1 cellular context compared by ENCODE assay signal in the genomic region with DNA sequence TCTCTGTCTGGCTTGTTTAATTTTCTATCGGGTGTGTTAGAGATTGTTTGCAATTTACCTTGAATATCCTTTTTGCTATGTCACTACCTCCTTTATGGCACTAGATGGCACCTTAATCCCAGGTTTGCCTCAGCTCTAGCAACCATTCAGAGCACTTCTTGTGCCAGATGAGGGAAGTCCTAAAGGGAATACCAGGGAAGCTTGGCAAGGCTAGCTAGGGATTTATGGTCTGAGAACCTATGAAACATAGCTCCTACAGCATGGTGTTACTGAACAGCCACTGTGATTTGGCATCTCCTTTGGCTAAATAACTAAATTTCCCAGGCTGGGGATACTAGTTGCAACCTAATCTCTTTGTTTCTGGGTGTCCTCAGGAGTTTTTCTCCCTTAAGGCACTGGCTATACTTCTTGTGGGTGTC.
TF ChIP-seq lines count a peak whose summit lies in the region.

No MANE protein-coding gene starts in this region.

TF ChIP-seq in HepG2, 621 proteins besides CTCF, POLR2A, EP300 and RAD21 (continued from another document and continues in another):
- TF ChIP-seq ZEB1 (IDR thresholded peaks at IDR 0.05; ENCODE audit: insufficient replicate concordance, low read depth): no peak
- TF ChIP-seq XRCC5 (optimal IDR thresholded peaks at IDR 0.05; ENCODE audit: low read length): no peak
- TF ChIP-seq, protein P1, sequence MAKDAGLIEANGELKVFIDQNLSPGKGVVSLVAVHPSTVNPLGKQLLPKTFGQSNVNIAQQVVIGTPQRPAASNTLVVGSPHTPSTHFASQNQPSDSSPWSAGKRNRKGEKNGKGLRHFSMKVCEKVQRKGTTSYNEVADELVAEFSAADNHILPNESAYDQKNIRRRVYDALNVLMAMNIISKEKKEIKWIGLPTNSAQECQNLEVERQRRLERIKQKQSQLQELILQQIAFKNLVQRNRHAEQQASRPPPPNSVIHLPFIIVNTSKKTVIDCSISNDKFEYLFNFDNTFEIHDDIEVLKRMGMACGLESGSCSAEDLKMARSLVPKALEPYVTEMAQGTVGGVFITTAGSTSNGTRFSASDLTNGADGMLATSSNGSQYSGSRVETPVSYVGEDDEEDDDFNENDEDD (CRISPR knock-in tag; IDR thresholded peaks at IDR 0.05; ENCODE audit: borderline replicate concordance): no peak
- TF ChIP-seq GTF2F1 (IDR thresholded peaks at IDR 0.05; ENCODE audit: low read length): no peak
- TF ChIP-seq ARID5B (CRISPR knock-in tag; IDR thresholded peaks at IDR 0.05): 0 out of 2 replicates have a peak, but pooled peaks have one; percentile 8
- no peak for TF ChIP-seq ZNF557 (CRISPR knock-in tag; IDR thresholded peaks at IDR 0.05)
- TF ChIP-seq, protein P2, sequence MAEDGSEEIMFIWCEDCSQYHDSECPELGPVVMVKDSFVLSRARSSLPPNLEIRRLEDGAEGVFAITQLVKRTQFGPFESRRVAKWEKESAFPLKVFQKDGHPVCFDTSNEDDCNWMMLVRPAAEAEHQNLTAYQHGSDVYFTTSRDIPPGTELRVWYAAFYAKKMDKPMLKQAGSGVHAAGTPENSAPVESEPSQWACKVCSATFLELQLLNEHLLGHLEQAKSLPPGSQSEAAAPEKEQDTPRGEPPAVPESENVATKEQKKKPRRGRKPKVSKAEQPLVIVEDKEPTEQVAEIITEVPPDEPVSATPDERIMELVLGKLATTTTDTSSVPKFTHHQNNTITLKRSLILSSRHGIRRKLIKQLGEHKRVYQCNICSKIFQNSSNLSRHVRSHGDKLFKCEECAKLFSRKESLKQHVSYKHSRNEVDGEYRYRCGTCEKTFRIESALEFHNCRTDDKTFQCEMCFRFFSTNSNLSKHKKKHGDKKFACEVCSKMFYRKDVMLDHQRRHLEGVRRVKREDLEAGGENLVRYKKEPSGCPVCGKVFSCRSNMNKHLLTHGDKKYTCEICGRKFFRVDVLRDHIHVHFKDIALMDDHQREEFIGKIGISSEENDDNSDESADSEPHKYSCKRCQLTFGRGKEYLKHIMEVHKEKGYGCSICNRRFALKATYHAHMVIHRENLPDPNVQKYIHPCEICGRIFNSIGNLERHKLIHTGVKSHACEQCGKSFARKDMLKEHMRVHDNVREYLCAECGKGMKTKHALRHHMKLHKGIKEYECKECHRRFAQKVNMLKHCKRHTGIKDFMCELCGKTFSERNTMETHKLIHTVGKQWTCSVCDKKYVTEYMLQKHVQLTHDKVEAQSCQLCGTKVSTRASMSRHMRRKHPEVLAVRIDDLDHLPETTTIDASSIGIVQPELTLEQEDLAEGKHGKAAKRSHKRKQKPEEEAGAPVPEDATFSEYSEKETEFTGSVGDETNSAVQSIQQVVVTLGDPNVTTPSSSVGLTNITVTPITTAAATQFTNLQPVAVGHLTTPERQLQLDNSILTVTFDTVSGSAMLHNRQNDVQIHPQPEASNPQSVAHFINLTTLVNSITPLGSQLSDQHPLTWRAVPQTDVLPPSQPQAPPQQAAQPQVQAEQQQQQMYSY (CRISPR knock-in tag; IDR thresholded peaks at IDR 0.05): no peak
- no peak for TF ChIP-seq SALL2 (CRISPR knock-in tag; IDR thresholded peaks at IDR 0.05)
- TF ChIP-seq FOXP4 (CRISPR knock-in tag; IDR thresholded peaks at IDR 0.05): no peak
- TF ChIP-seq PAX8 (CRISPR knock-in tag; IDR thresholded peaks at IDR 0.05; ENCODE audit: borderline replicate concordance): no peak
- TF ChIP-seq FOXA3 (CRISPR knock-in tag; IDR thresholded peaks at IDR 0.05): 0 out of 2 replicates have a peak, but pooled peaks have one; percentile 15
- TF ChIP-seq EEA1 (CRISPR knock-in tag; IDR thresholded peaks at IDR 0.05; ENCODE audit: borderline replicate concordance): no peak
- TF ChIP-seq NONO (IDR thresholded peaks at IDR 0.05): no peak
- TF ChIP-seq NONO (CRISPR knock-in tag; conservative IDR thresholded peaks at IDR 0.05): no peak
- 0 out of 2 replicates have a peak, but pooled peaks have one; percentile 14 for TF ChIP-seq ELF3 (CRISPR knock-in tag; IDR thresholded peaks at IDR 0.05)
- no peak for TF ChIP-seq CCAR2 (optimal IDR thresholded peaks at IDR 0.05; ENCODE audit: low read depth, low read length)
- TF ChIP-seq, protein P3, sequence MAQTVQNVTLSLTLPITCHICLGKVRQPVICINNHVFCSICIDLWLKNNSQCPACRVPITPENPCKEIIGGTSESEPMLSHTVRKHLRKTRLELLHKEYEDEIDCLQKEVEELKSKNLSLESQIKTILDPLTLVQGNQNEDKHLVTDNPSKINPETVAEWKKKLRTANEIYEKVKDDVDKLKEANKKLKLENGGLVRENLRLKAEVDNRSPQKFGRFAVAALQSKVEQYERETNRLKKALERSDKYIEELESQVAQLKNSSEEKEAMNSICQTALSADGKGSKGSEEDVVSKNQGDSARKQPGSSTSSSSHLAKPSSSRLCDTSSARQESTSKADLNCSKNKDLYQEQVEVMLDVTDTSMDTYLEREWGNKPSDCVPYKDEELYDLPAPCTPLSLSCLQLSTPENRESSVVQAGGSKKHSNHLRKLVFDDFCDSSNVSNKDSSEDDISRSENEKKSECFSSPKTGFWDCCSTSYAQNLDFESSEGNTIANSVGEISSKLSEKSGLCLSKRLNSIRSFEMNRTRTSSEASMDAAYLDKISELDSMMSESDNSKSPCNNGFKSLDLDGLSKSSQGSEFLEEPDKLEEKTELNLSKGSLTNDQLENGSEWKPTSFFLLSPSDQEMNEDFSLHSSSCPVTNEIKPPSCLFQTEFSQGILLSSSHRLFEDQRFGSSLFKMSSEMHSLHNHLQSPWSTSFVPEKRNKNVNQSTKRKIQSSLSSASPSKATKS (CRISPR knock-in tag; IDR thresholded peaks at IDR 0.05): no peak
- TF ChIP-seq SMARCE1 (IDR thresholded peaks at IDR 0.05; ENCODE audit: borderline replicate concordance): no peak
- no peak for TF ChIP-seq BORCS8-MEF2B (CRISPR knock-in tag; IDR thresholded peaks at IDR 0.05)
- no peak for TF ChIP-seq ZNF407 (CRISPR knock-in tag; IDR thresholded peaks at IDR 0.05; ENCODE audit: not compliant biosample characterization)
- TF ChIP-seq ERF (CRISPR knock-in tag; IDR thresholded peaks at IDR 0.05): 0 out of 2 replicates have a peak, but pooled peaks have one; percentile 25
- TF ChIP-seq, protein P4, sequence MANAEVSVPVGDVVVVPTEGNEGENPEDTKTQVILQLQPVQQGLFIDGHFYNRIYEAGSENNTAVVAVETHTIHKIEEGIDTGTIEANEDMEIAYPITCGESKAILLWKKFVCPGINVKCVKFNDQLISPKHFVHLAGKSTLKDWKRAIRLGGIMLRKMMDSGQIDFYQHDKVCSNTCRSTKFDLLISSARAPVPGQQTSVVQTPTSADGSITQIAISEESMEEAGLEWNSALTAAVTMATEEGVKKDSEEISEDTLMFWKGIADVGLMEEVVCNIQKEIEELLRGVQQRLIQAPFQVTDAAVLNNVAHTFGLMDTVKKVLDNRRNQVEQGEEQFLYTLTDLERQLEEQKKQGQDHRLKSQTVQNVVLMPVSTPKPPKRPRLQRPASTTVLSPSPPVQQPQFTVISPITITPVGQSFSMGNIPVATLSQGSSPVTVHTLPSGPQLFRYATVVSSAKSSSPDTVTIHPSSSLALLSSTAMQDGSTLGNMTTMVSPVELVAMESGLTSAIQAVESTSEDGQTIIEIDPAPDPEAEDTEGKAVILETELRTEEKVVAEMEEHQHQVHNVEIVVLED (CRISPR knock-in tag; IDR thresholded peaks at IDR 0.05; ENCODE audit: borderline replicate concordance): no peak
- TF ChIP-seq RARG (CRISPR knock-in tag; IDR thresholded peaks at IDR 0.05; ENCODE audit: low read depth): no peak
- 0 out of 2 replicates have a peak, but pooled peaks have one; percentile 29 for TF ChIP-seq IRF2 (CRISPR knock-in tag; IDR thresholded peaks at IDR 0.05)
- TF ChIP-seq ZC3H13 (CRISPR knock-in tag; IDR thresholded peaks at IDR 0.05): no peak
- no peak for TF ChIP-seq ZNF672 (CRISPR knock-in tag; IDR thresholded peaks at IDR 0.05)
- no peak for TF ChIP-seq FOXK2 (IDR thresholded peaks at IDR 0.05)
